In genomic region chr22:17917490-17917983, GRCh38 we compare ENCODE assay signal across 14 cellular contexts.
DNase-seq lines count a peak whose midpoint lies in the region; ATAC-seq and TF ChIP-seq lines count a peak whose summit lies in the region.
"Had no signal": no experiment of that assay in that cellular context is flagged by ENCODE, and none has a peak within 500 bp of the region (broad histone marks: within the 10 kb centered on the region; RNA-seq: fewer than 3 reads in every experiment).

No MANE protein-coding gene starts in this region.

- peak; percentile 61 for DNase-seq in activated CD8-positive, alpha-beta memory T cell treated with anti-CD3 and anti-CD28 coated beads, Interleukin-2, amount 10 ng/mL, durations not matched to agents 7 days and 5 days
- DNase-seq in activated CD8-positive, alpha-beta memory T cell treated with anti-CD3 and anti-CD28 coated beads, Interleukin-2, amount 50 U/mL, for 48 hours: no peak
- DNase-seq in right cardiac atrium (peak; percentile 55 to 77 (median 77)), prostate gland (ENCODE audit: low spot score) (no peak)
- DNase-seq in activated naive CD4-positive, alpha-beta T cell treated with Interleukin-2 at 50 U/mL for 16 hours: no peak
- DNase-seq: activated naive CD8-positive, alpha-beta T cell treated with anti-CD3 and anti-CD28 coated beads, Interleukin-2, amount 50 U/mL, for 24 hours; naive thymus-derived CD8-positive, alpha-beta T cell; NCI-H2081 treated with DMSO at 0.1 percent for 48 hours; SW 1271 had no signal

- no peak overlapping the region for H3K27ac Mint-ChIP-seq in activated CD8-positive, alpha-beta memory T cell treated with anti-CD3 and anti-CD28 coated beads, Interleukin-2, amount 10 ng/mL, durations not matched to agents 7 days and 5 days
- H3K27ac Mint-ChIP-seq: activated naive CD8-positive, alpha-beta T cell treated with anti-CD3 and anti-CD28 coated beads, Interleukin-2, amount 50 U/mL, for 24 hours; dendritic cell treated with granulocyte-macrophage colony-stimulating factor and Interleukin-4, amounts not matched to agents 40 ng/mL and 50 ng/mL, for 4 days; naive thymus-derived CD8-positive, alpha-beta T cell had no signal

- CTCF ChIA-PET in activated CD8-positive, alpha-beta memory T cell treated with anti-CD3 and anti-CD28 coated beads, Interleukin-2, amount 10 ng/mL, durations not matched to agents 7 days and 5 days (lab: Charles Lee): interaction anchor here (1.5 to 2.1 kb wide), 2 partner anchors 88 to 158 kb away, joined by 3 to 5 read pairs; no protein-coding TSS in a partner anchor

- H3K9me3 ChIP-seq in right cardiac atrium (ENCODE audit: control insufficient read depth, low read length): no peaks in the 10 kb centered on the region
- H3K9me3 ChIP-seq in prostate gland: no peaks in the 10 kb centered on the region

- no peak overlapping the region for H3K4me3 ChIP-seq in right cardiac atrium (ENCODE audit: low read length)
- H3K4me3 ChIP-seq in prostate gland: no peak overlapping the region

- H3K9me3 Mint-ChIP-seq in activated CD8-positive, alpha-beta memory T cell treated with anti-CD3 and anti-CD28 coated beads, Interleukin-2, amount 10 ng/mL, durations not matched to agents 7 days and 5 days (ENCODE audit: low read depth): no peaks in the 10 kb centered on the region
- H3K9me3 Mint-ChIP-seq: activated naive CD8-positive, alpha-beta T cell treated with anti-CD3 and anti-CD28 coated beads, Interleukin-2, amount 50 U/mL, for 24 hours; dendritic cell treated with granulocyte-macrophage colony-stimulating factor and Interleukin-4, amounts not matched to agents 40 ng/mL and 50 ng/mL, for 4 days; naive thymus-derived CD8-positive, alpha-beta T cell had no signal

- no peaks in the 10 kb centered on the region for H3K36me3 Mint-ChIP-seq in activated CD8-positive, alpha-beta memory T cell treated with anti-CD3 and anti-CD28 coated beads, Interleukin-2, amount 10 ng/mL, durations not matched to agents 7 days and 5 days

- no peaks in the 10 kb centered on the region for H3K36me3 ChIP-seq in prostate gland

- H3K4me1 Mint-ChIP-seq in activated CD8-positive, alpha-beta memory T cell treated with anti-CD3 and anti-CD28 coated beads, Interleukin-2, amount 10 ng/mL, durations not matched to agents 7 days and 5 days: peaks cover 10% of the 10 kb centered on the region

- H3K27me3 ChIP-seq in right cardiac atrium (ENCODE audit: control insufficient read depth, insufficient read depth) (no peaks in the 10 kb centered on the region), prostate gland (replicated peaks; ENCODE audit: insufficient read depth) (no peaks in the 10 kb centered on the region)

- H3K27me3 Mint-ChIP-seq in activated CD8-positive, alpha-beta memory T cell treated with anti-CD3 and anti-CD28 coated beads, Interleukin-2, amount 10 ng/mL, durations not matched to agents 7 days and 5 days: no peaks in the 10 kb centered on the region
- H3K27me3 Mint-ChIP-seq: activated naive CD8-positive, alpha-beta T cell treated with anti-CD3 and anti-CD28 coated beads, Interleukin-2, amount 50 U/mL, for 24 hours; naive thymus-derived CD8-positive, alpha-beta T cell had no signal

- 68% methylated on average over 6 of the region's 6 CpGs for WGBS in right cardiac atrium
- WGBS in prostate gland: 83% methylated on average over 6 of the region's 6 CpGs

- TF ChIP-seq POLR2A in prostate gland (IDR thresholded peaks at IDR 0.05): no peak

- intact Hi-C loops in right cardiac atrium (cut with DNase I) (loop anchor here in 1 of 4 donors (5.0 to 10.0 kb wide), 2 partner anchors 85 to 157 kb away; partner anchors contain the start of gene PEX26), prostate gland (cut with DNase I) (loop anchor here (10.0 kb wide), 1 partner anchor 57 kb away; no protein-coding TSS in a partner anchor)

- ATAC-seq in activated CD8-positive, alpha-beta memory T cell treated with anti-CD3 and anti-CD28 coated beads, Interleukin-2, amount 10 ng/mL, durations not matched to agents 7 days and 5 days: no peak
- ATAC-seq in right cardiac atrium (peak; percentile 46 to 49), GM18511 (IDR thresholded peaks at IDR 0.05; ENCODE audit: unreplicated experiment) (no peak)
- ATAC-seq: activated naive CD8-positive, alpha-beta T cell treated with anti-CD3 and anti-CD28 coated beads, Interleukin-2, amount 50 U/mL, for 24 hours; naive thymus-derived CD8-positive, alpha-beta T cell had no signal

- H3K27ac ChIP-seq in VCaP: peak overlapping the region; percentile 71; the same call in 1 of the 2 replicates
- peak overlapping the region; percentile 34 for H3K27ac ChIP-seq in right cardiac atrium (ENCODE audit: low read length)
- H3K27ac ChIP-seq in temporal lobe (ENCODE audit: low read depth, low read length): peak overlapping the region; percentile 11
- H3K27ac ChIP-seq in prostate gland: peak overlapping the region in 1 of 2 donors; percentile 89
- H3K27ac ChIP-seq: KMS-11 had no signal

- H3K4me3 Mint-ChIP-seq in activated CD8-positive, alpha-beta memory T cell treated with anti-CD3 and anti-CD28 coated beads, Interleukin-2, amount 10 ng/mL, durations not matched to agents 7 days and 5 days: no peak overlapping the region
- H3K4me3 Mint-ChIP-seq: activated naive CD8-positive, alpha-beta T cell treated with anti-CD3 and anti-CD28 coated beads, Interleukin-2, amount 50 U/mL, for 24 hours; dendritic cell treated with granulocyte-macrophage colony-stimulating factor and Interleukin-4, amounts not matched to agents 40 ng/mL and 50 ng/mL, for 4 days; naive thymus-derived CD8-positive, alpha-beta T cell had no signal

- H3K4me1 ChIP-seq in right cardiac atrium (ENCODE audit: control insufficient read depth, insufficient read depth, low read length) (peaks cover 27% of the 10 kb centered on the region), prostate gland (replicated peaks) (peaks cover 13% of the 10 kb centered on the region)

- TF ChIP-seq CTCF in VCaP (conservative IDR thresholded peaks at IDR 0.05) (no peak), prostate gland (IDR thresholded peaks at IDR 0.05) (no peak)

Comparison
In these comparisons a context has a peak if more than half of its experiments do, and no peak if none do; other contexts are left out.
1. DNase-seq: peak in activated CD8-positive, alpha-beta memory T cell treated with anti-CD3 and anti-CD28 coated beads, Interleukin-2, amount 10 ng/mL, durations not matched to agents 7 days and 5 days (single experiment) and right cardiac atrium (3 of 3); none in activated CD8-positive, alpha-beta memory T cell treated with anti-CD3 and anti-CD28 coated beads, Interleukin-2, amount 50 U/mL, for 48 hours (single experiment), prostate gland (single experiment) and activated naive CD4-positive, alpha-beta T cell treated with Interleukin-2 at 50 U/mL for 16 hours (single experiment).
2. ATAC-seq: peak in right cardiac atrium (2 of 2); none in activated CD8-positive, alpha-beta memory T cell treated with anti-CD3 and anti-CD28 coated beads, Interleukin-2, amount 10 ng/mL, durations not matched to agents 7 days and 5 days (single experiment) and GM18511 (single experiment).